1 cellular context compared by ENCODE assay signal in the genomic region with DNA sequence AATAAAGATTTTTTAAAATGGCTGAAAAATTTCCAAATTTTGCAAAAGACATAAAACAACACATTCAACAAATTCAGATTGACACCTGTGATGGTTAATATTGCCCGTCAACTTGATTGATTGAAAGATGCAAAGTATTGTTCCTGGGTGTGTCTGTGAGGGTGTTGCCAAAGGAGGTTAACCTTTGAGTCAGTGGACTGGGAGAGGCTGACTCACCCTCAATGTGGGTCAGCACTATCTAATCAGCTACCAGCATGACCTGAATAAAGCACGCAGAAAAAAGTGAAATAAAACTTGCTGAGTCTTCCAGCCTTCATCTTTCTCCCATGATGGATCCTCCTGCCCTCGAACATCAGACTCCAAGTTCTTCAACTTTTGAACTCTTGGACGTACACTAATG.
TF ChIP-seq lines count a peak whose summit lies in the region.

No MANE protein-coding gene starts in this region.

TF ChIP-seq in K562, 482 proteins besides CTCF, POLR2A, EP300 and RAD21 (continued from another document):
- TF ChIP-seq NR2C1 (IDR thresholded peaks at IDR 0.05) (peak; percentile 16; the same call in 1 of the 2 replicates), NR2C1 (tag; IDR thresholded peaks at IDR 0.05) (peak; percentile 50; the same call in 1 of the 2 replicates), FOXK2 (conservative IDR thresholded peaks at IDR 0.05 in 1 of 2, IDR thresholded peaks at IDR 0.05 in 1 of 2; ENCODE audit: low read depth in 2 of 2) (0 out of 4 replicates have a peak, but pooled peaks of 1 of the 2 experiments have one; percentile 14), TBL1XR1 (IDR thresholded peaks at IDR 0.05; ENCODE audit: low read length in 2 of 2) (no peak), LCOR (CRISPR knock-in tag; IDR thresholded peaks at IDR 0.05) (no peak), NFIC (IDR thresholded peaks at IDR 0.05) (peak; percentile 17; the same call in 1 of the 2 replicates), FOXK1 (CRISPR knock-in tag; IDR thresholded peaks at IDR 0.05; ENCODE audit: borderline replicate concordance) (no peak), SMARCB1 (IDR thresholded peaks at IDR 0.05; ENCODE audit: insufficient read length, low read depth) (no peak), MAFG (tag; conservative IDR thresholded peaks at IDR 0.05) (peak; percentile 68), SMARCE1 (IDR thresholded peaks at IDR 0.05) (peak; percentile 83), JUN (IDR thresholded peaks at IDR 0.05; ENCODE audit: borderline replicate concordance, low read depth, low read length) (peak; percentile 76), JUN (CRISPR knock-in tag; IDR thresholded peaks at IDR 0.05; ENCODE audit: borderline replicate concordance) (no peak), FOSL1 (tag; conservative IDR thresholded peaks at IDR 0.05) (peak; percentile 91), PRMT5 (CRISPR knock-in tag; IDR thresholded peaks at IDR 0.05) (no peak), SMARCA4 (IDR thresholded peaks at IDR 0.05) (peak; percentile 87), TCF3 (CRISPR knock-in tag; IDR thresholded peaks at IDR 0.05) (peak; percentile 80), MAFK (IDR thresholded peaks at IDR 0.05; ENCODE audit: low read length) (peak; percentile 50; the same call in 1 of the 2 replicates), EHMT2 (IDR thresholded peaks at IDR 0.05) (0 out of 2 replicates have a peak, but pooled peaks have one; percentile 16), MEIS2 (IDR thresholded peaks at IDR 0.05; ENCODE audit: partially characterized antibody) (peak; percentile 96), ARID1B (IDR thresholded peaks at IDR 0.05) (peak; percentile 88), DPF2 (IDR thresholded peaks at IDR 0.05) (peak; percentile 88), MAFF (IDR thresholded peaks at IDR 0.05; ENCODE audit: low read length) (peak; percentile 28; the same call in 1 of the 2 replicates), CBFA2T2 (conservative IDR thresholded peaks at IDR 0.05) (peak; percentile 59), TAL1 (IDR thresholded peaks at IDR 0.05) (peak; percentile 39; the same call in 1 of the 2 replicates), SMARCC2 (IDR thresholded peaks at IDR 0.05; ENCODE audit: low read depth) (peak; percentile 63), CBFA2T3 (IDR thresholded peaks at IDR 0.05) (peak; percentile 72), U2AF2 (optimal IDR thresholded peaks at IDR 0.05; ENCODE audit: low read depth, low read length) (no peak), MTF1 (CRISPR knock-in tag; IDR thresholded peaks at IDR 0.05; ENCODE audit: borderline replicate concordance) (no peak), ZNF79 (CRISPR knock-in tag; IDR thresholded peaks at IDR 0.05; ENCODE audit: low read depth) (no peak), C11orf30 (IDR thresholded peaks at IDR 0.05; ENCODE audit: low read depth) (peak; percentile 79), STAG1 (CRISPR knock-in tag; IDR thresholded peaks at IDR 0.05; ENCODE audit: borderline replicate concordance) (no peak), JUND (IDR thresholded peaks at IDR 0.05; ENCODE audit: borderline replicate concordance, low read depth, low read length) (peak; percentile 90), JUND (tag; IDR thresholded peaks at IDR 0.05; ENCODE audit: borderline replicate concordance, low read depth, low read length) (peak; percentile 90; the same call in 2 of the 3 replicates), EP400 (IDR thresholded peaks at IDR 0.05) (no peak), NFE2 (IDR thresholded peaks at IDR 0.05; ENCODE audit: low read depth) (peak; percentile 64)
- TF ChIP-seq, protein P1, sequence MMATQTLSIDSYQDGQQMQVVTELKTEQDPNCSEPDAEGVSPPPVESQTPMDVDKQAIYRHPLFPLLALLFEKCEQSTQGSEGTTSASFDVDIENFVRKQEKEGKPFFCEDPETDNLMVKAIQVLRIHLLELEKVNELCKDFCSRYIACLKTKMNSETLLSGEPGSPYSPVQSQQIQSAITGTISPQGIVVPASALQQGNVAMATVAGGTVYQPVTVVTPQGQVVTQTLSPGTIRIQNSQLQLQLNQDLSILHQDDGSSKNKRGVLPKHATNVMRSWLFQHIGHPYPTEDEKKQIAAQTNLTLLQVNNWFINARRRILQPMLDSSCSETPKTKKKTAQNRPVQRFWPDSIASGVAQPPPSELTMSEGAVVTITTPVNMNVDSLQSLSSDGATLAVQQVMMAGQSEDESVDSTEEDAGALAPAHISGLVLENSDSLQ (IDR thresholded peaks at IDR 0.05) = peak; percentile 93
- TF ChIP-seq, protein P2, sequence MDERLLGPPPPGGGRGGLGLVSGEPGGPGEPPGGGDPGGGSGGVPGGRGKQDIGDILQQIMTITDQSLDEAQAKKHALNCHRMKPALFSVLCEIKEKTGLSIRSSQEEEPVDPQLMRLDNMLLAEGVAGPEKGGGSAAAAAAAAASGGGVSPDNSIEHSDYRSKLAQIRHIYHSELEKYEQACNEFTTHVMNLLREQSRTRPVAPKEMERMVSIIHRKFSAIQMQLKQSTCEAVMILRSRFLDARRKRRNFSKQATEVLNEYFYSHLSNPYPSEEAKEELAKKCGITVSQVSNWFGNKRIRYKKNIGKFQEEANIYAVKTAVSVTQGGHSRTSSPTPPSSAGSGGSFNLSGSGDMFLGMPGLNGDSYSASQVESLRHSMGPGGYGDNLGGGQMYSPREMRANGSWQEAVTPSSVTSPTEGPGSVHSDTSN (CRISPR knock-in tag; IDR thresholded peaks at IDR 0.05; ENCODE audit: low read depth) = no peak
- TF ChIP-seq, protein P2 (tag; conservative IDR thresholded peaks at IDR 0.05; ENCODE audit: low read depth) = peak; percentile 88
- TF ChIP-seq, protein P3, sequence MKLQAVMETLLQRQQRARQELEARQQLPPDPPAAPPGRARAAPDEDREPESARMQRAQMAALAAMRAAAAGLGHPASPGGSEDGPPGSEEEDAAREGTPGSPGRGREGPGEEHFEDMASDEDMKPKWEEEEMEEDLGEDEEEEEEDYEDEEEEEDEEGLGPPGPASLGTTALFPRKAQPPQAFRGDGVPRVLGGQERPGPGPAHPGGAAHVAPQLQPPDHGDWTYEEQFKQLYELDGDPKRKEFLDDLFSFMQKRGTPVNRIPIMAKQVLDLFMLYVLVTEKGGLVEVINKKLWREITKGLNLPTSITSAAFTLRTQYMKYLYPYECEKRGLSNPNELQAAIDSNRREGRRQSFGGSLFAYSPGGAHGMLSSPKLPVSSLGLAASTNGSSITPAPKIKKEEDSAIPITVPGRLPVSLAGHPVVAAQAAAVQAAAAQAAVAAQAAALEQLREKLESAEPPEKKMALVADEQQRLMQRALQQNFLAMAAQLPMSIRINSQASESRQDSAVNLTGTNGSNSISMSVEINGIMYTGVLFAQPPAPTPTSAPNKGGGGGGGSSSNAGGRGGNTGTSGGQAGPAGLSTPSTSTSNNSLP (IDR thresholded peaks at IDR 0.05; ENCODE audit: borderline replicate concordance, low read depth, low read length) = peak; percentile 26; the same call in 1 of the 2 replicates
- TF ChIP-seq, protein P4, sequence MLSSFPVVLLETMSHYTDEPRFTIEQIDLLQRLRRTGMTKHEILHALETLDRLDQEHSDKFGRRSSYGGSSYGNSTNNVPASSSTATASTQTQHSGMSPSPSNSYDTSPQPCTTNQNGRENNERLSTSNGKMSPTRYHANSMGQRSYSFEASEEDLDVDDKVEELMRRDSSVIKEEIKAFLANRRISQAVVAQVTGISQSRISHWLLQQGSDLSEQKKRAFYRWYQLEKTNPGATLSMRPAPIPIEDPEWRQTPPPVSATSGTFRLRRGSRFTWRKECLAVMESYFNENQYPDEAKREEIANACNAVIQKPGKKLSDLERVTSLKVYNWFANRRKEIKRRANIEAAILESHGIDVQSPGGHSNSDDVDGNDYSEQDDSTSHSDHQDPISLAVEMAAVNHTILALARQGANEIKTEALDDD (IDR thresholded peaks at IDR 0.05) = peak; percentile 72
- TF ChIP-seq, protein P5, sequence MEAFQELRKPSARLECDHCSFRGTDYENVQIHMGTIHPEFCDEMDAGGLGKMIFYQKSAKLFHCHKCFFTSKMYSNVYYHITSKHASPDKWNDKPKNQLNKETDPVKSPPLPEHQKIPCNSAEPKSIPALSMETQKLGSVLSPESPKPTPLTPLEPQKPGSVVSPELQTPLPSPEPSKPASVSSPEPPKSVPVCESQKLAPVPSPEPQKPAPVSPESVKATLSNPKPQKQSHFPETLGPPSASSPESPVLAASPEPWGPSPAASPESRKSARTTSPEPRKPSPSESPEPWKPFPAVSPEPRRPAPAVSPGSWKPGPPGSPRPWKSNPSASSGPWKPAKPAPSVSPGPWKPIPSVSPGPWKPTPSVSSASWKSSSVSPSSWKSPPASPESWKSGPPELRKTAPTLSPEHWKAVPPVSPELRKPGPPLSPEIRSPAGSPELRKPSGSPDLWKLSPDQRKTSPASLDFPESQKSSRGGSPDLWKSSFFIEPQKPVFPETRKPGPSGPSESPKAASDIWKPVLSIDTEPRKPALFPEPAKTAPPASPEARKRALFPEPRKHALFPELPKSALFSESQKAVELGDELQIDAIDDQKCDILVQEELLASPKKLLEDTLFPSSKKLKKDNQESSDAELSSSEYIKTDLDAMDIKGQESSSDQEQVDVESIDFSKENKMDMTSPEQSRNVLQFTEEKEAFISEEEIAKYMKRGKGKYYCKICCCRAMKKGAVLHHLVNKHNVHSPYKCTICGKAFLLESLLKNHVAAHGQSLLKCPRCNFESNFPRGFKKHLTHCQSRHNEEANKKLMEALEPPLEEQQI (IDR thresholded peaks at IDR 0.05) = peak; percentile 71
- TF ChIP-seq, protein P6, sequence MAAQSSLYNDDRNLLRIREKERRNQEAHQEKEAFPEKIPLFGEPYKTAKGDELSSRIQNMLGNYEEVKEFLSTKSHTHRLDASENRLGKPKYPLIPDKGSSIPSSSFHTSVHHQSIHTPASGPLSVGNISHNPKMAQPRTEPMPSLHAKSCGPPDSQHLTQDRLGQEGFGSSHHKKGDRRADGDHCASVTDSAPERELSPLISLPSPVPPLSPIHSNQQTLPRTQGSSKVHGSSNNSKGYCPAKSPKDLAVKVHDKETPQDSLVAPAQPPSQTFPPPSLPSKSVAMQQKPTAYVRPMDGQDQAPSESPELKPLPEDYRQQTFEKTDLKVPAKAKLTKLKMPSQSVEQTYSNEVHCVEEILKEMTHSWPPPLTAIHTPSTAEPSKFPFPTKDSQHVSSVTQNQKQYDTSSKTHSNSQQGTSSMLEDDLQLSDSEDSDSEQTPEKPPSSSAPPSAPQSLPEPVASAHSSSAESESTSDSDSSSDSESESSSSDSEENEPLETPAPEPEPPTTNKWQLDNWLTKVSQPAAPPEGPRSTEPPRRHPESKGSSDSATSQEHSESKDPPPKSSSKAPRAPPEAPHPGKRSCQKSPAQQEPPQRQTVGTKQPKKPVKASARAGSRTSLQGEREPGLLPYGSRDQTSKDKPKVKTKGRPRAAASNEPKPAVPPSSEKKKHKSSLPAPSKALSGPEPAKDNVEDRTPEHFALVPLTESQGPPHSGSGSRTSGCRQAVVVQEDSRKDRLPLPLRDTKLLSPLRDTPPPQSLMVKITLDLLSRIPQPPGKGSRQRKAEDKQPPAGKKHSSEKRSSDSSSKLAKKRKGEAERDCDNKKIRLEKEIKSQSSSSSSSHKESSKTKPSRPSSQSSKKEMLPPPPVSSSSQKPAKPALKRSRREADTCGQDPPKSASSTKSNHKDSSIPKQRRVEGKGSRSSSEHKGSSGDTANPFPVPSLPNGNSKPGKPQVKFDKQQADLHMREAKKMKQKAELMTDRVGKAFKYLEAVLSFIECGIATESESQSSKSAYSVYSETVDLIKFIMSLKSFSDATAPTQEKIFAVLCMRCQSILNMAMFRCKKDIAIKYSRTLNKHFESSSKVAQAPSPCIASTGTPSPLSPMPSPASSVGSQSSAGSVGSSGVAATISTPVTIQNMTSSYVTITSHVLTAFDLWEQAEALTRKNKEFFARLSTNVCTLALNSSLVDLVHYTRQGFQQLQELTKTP (IDR thresholded peaks at IDR 0.05; ENCODE audit: low read depth in 1 of 2, partially characterized antibody in 2 of 2) = no peak
- TF ChIP-seq, protein P7, sequence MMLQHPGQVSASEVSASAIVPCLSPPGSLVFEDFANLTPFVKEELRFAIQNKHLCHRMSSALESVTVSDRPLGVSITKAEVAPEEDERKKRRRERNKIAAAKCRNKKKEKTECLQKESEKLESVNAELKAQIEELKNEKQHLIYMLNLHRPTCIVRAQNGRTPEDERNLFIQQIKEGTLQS (IDR thresholded peaks at IDR 0.05) = peak; percentile 84
- TF ChIP-seq, protein P7 (CRISPR knock-in tag; conservative IDR thresholded peaks at IDR 0.05) = no peak
- TF ChIP-seq, protein P8, sequence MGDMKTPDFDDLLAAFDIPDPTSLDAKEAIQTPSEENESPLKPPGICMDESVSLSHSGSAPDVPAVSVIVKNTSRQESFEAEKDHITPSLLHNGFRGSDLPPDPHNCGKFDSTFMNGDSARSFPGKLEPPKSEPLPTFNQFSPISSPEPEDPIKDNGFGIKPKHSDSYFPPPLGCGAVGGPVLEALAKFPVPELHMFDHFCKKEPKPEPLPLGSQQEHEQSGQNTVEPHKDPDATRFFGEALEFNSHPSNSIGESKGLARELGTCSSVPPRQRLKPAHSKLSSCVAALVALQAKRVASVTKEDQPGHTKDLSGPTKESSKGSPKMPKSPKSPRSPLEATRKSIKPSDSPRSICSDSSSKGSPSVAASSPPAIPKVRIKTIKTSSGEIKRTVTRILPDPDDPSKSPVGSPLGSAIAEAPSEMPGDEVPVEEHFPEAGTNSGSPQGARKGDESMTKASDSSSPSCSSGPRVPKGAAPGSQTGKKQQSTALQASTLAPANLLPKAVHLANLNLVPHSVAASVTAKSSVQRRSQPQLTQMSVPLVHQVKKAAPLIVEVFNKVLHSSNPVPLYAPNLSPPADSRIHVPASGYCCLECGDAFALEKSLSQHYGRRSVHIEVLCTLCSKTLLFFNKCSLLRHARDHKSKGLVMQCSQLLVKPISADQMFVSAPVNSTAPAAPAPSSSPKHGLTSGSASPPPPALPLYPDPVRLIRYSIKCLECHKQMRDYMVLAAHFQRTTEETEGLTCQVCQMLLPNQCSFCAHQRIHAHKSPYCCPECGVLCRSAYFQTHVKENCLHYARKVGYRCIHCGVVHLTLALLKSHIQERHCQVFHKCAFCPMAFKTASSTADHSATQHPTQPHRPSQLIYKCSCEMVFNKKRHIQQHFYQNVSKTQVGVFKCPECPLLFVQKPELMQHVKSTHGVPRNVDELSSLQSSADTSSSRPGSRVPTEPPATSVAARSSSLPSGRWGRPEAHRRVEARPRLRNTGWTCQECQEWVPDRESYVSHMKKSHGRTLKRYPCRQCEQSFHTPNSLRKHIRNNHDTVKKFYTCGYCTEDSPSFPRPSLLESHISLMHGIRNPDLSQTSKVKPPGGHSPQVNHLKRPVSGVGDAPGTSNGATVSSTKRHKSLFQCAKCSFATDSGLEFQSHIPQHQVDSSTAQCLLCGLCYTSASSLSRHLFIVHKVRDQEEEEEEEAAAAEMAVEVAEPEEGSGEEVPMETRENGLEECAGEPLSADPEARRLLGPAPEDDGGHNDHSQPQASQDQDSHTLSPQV (IDR thresholded peaks at IDR 0.05) = peak; percentile 37; the same call in 1 of the 2 replicates
